8 cellular contexts compared by ENCODE assay signal in genomic region chr18:7116001-7116831, GRCh38. TPM values are rescaled to one million over a fixed set of nuclear protein-coding genes. Genes with fewer than 3 reads are reported as not detected.
A peak's percentile ranks its signal among the peaks of the same experiment; 100 is the strongest.
DNase-seq lines count a peak whose midpoint lies in the region; ATAC-seq and TF ChIP-seq lines count a peak whose summit lies in the region.

No MANE protein-coding gene starts in this region.

- peak; percentile 42 for ATAC-seq in IMR-90 (ENCODE audit: low read depth)
- no peak for ATAC-seq in naive B cell (ENCODE audit: low read depth in 2 of 2)
- ATAC-seq in HG03460 (IDR thresholded peaks at IDR 0.05; ENCODE audit: unreplicated experiment) = no peak

- peak overlapping the region; percentile 51 for H2AFZ ChIP-seq in IMR-90 (replicated peaks; ENCODE audit: low read length, poor library complexity)

- no peak overlapping the region for H4K5ac ChIP-seq in IMR-90 (ENCODE audit: low read depth, low read length)

- no peak overlapping the region for H4K91ac ChIP-seq in IMR-90 (ENCODE audit: insufficient read depth, low read depth, low read length)

- POLR2A ChIA-PET in AG04450 (lab: Yijun Ruan, JAX) (no interaction called here), IMR-90 (lab: Charles Lee; ENCODE audit: unreplicated experiment) (interaction anchor here (0.8 kb wide), 1 partner anchor 58 kb away, joined by 3 read pairs; no protein-coding TSS in a partner anchor)

- peaks cover 0 to 14% (median 9%) of the 10 kb centered on the region in 7 donors for H3K9me3 Mint-ChIP-seq in naive B cell

- H3K9me3 ChIP-seq in AG04450 (ENCODE audit: control insufficient read depth, insufficient read depth, low read length) (no peaks in the 10 kb centered on the region; the same call in 1 of the 2 replicates), IMR-90 (ENCODE audit: control insufficient read depth, insufficient read depth, low read length) (no peaks in the 10 kb centered on the region), duodenal mucosa (ENCODE audit: control insufficient read depth in 1 of 2, low read length in 2 of 2) (no peaks in the 10 kb centered on the region)

- no peak overlapping the region for H2BK20ac ChIP-seq in IMR-90 (ENCODE audit: low read depth, low read length)

- H3K79me1 ChIP-seq in IMR-90 (ENCODE audit: low read depth in 1 of 2, low read length in 2 of 2) = no peaks in the 10 kb centered on the region; a peak in 2 of 4 replicates

- H3K4me3 ChIP-seq in AG04450 (ENCODE audit: low read depth, low read length) = peak overlapping the region; percentile 66
- H3K4me3 ChIP-seq in IMR-90 (ENCODE audit: insufficient read depth, low read depth, low read length) = peak overlapping the region; percentile 65
- H3K4me3 ChIP-seq in duodenal mucosa (ENCODE audit: low read depth in 1 of 2, low read length in 2 of 2) = peak overlapping the region; percentile 28 to 38

- H2BK120ac ChIP-seq in IMR-90 (ENCODE audit: low read depth, low read length) = no peak overlapping the region

- H2BK15ac ChIP-seq in IMR-90 (ENCODE audit: low read depth, low read length) = no peak overlapping the region

- H3K18ac ChIP-seq in IMR-90 (ENCODE audit: low read depth, low read length) = no peak overlapping the region

- H3K4me1 ChIP-seq in IMR-90 (ENCODE audit: control insufficient read depth, insufficient read depth, low read length) = 0 out of 2 replicates have a peak, but pooled peaks cover 2% of the 10 kb centered on the region
- peaks cover 0 to 6% of the 10 kb centered on the region in 2 donors for H3K4me1 ChIP-seq in duodenal mucosa (ENCODE audit: control insufficient read depth in 1 of 2, insufficient read depth in 2 of 2, low read length in 2 of 2)

- H3K27ac ChIP-seq in AG04450 (ENCODE audit: low read depth, low read length) (no peak overlapping the region), IMR-90 (ENCODE audit: insufficient read depth, low read length) (no peak overlapping the region), duodenal mucosa (ENCODE audit: low read depth, low read length) (no peak overlapping the region)

- 6% methylated on average over 3 of the region's 25 CpGs; no CpG with 5 or more reads in 1 of the 2 experiments for WGBS in IMR-90 (ENCODE audit: extremely low coverage in 2 of 2, insufficient read length in 1 of 2), 2 experiments

- H2AK9ac ChIP-seq in IMR-90 (replicated peaks; ENCODE audit: low read depth, low read length, poor library complexity) = no peak overlapping the region

- no peak overlapping the region for H2AK5ac ChIP-seq in IMR-90 (ENCODE audit: low read depth, low read length)

- H3K4me3 Mint-ChIP-seq in naive B cell = peak overlapping the region in 6 of 8 donors; percentile 1 to 81 (median 46)

- no peak overlapping the region for H3K14ac ChIP-seq in IMR-90 (replicated peaks; ENCODE audit: low read depth, low read length)

- H3K36me3 ChIP-seq in IMR-90 (ENCODE audit: control insufficient read depth, insufficient read depth, low read length) = no peaks in the 10 kb centered on the region
- H3K36me3 ChIP-seq in duodenal mucosa (ENCODE audit: control insufficient read depth in 1 of 2, insufficient read depth in 2 of 2, low read length in 2 of 2) = no peaks in the 10 kb centered on the region

- H3K27ac Mint-ChIP-seq in naive B cell = no peak overlapping the region

- in situ Hi-C loops in IMR-90 (cut with MboI; ENCODE audit: low sequenced_read_pairs) = no loop called here

- TF ChIP-seq RAD21 in IMR-90 (IDR thresholded peaks at IDR 0.05; ENCODE audit: low read length) = no peak

- peaks cover 9 to 18% of the 10 kb centered on the region in 2 donors for H3K36me3 Mint-ChIP-seq in naive B cell

- H3K9me1 ChIP-seq in IMR-90 (ENCODE audit: insufficient read depth, low read length) = no peaks in the 10 kb centered on the region

- H4K20me1 ChIP-seq in IMR-90 (ENCODE audit: insufficient read depth, low read length) = no peaks in the 10 kb centered on the region

- peak overlapping the region; percentile 18 for H3K23ac ChIP-seq in IMR-90 (ENCODE audit: low read depth, low read length)

- intact Hi-C loops in IMR-90 (cut with micrococcal nuclease) = loop anchor here (1.0 to 2.0 kb wide), 2 partner anchors 61 to 78 kb away; no protein-coding TSS in a partner anchor

- H3K27me3 ChIP-seq in AG04450 (ENCODE audit: control insufficient read depth, insufficient read depth, low read length) (peaks cover 10% of the 10 kb centered on the region), IMR-90 (ENCODE audit: control insufficient read depth, insufficient read depth, low read length) (peaks cover 3% of the 10 kb centered on the region; the same call in 1 of the 2 replicates), duodenal mucosa (ENCODE audit: control insufficient read depth in 1 of 2, insufficient read depth in 2 of 2, low read length in 2 of 2) (peaks cover 22 to 25% of the 10 kb centered on the region in 2 donors)

- H3K4ac ChIP-seq in IMR-90 (ENCODE audit: low read depth, low read length) = 0 out of 2 replicates have a peak overlapping the region, but pooled peaks have one; percentile 9

- peak overlapping the region; percentile 94 for H3K4me2 ChIP-seq in IMR-90 (ENCODE audit: low read depth, low read length)

- H3K56ac ChIP-seq in IMR-90 (ENCODE audit: extremely low read depth, insufficient read depth, low read length) = no peak overlapping the region

- H3K4me1 Mint-ChIP-seq in naive B cell = peaks cover 8 to 15% (median 10%) of the 10 kb centered on the region in 3 donors

- H3K9ac ChIP-seq in IMR-90 (ENCODE audit: low read depth, low read length) (peak overlapping the region; percentile 57), duodenal mucosa (ENCODE audit: low read depth in 1 of 2, low read length in 2 of 2) (no peak overlapping the region)

- CTCF ChIA-PET in AG04450 (lab: Charles Lee) = interaction anchor here (0.7 to 1.4 kb wide), 3 partner anchors 31 to 77 kb away, joined by 3 to 4 read pairs (median 3); no protein-coding TSS in a partner anchor
- CTCF ChIA-PET in IMR-90 (lab: Yijun Ruan, JAX) = interaction anchor here (0.6 kb wide), 2 partner anchors 9 to 14 kb away, joined by 3 read pairs; no protein-coding TSS in a partner anchor

- no TSS peak for BruUV-seq in IMR-90 (replicated peaks; lab: Mats Ljungman, UMichigan)

- H3K27me3 Mint-ChIP-seq in naive B cell = peaks cover 25 to 50% (median 44%) of the 10 kb centered on the region in 3 donors

- no peak overlapping the region for H2BK5ac ChIP-seq in IMR-90 (ENCODE audit: low read depth, low read length, poor library complexity, severe bottlenecking)

- H4K8ac ChIP-seq in IMR-90 (ENCODE audit: low read depth in 2 of 2, low read length in 2 of 2) = no peak overlapping the region

- TF ChIP-seq POLR2A in IMR-90 (IDR thresholded peaks at IDR 0.05; ENCODE audit: low read depth, low read length) = no peak

- DNase-seq in AG04450 (ENCODE audit: low read depth, low spot score) = no peak
- DNase-seq in IMR-90 = peak; percentile 38
- DNase-seq in naive B cell = no peak
- DNase-seq in stimulated activated CD4-positive, alpha-beta T cell treated with anti-CD3 and anti-CD28 coated beads, Interleukin-12 subunit alpha, Interleukin-12 subunit beta, amount 100 ng/mL, for 4 hours = no peak
- no peak for DNase-seq in GM10266 (ENCODE audit: extremely low spot score)
- no peak for DNase-seq in middle frontal gyrus (ENCODE audit: extremely low spot score, low spot score)

- dilution Hi-C loops in IMR-90 (cut with HindIII; ENCODE audit: low sequenced_read_pairs, unreplicated experiment) = no loop called here

- TF ChIP-seq CTCF in AG04450 (IDR thresholded peaks at IDR 0.05; ENCODE audit: low read depth, low read length) (no peak), IMR-90 (conservative IDR thresholded peaks at IDR 0.05; ENCODE audit: low read depth, low read length) (no peak), GM10266 (IDR thresholded peaks at IDR 0.05; ENCODE audit: control insufficient read depth, insufficient read depth, low read depth, missing control alignments) (no peak)

TF ChIP-seq in IMR-90, 13 proteins besides CTCF, POLR2A, EP300 and RAD21 (continues in another document):
- TF ChIP-seq ELK1 (IDR thresholded peaks at IDR 0.05; ENCODE audit: borderline replicate concordance, low read depth, low read length) (no peak), MAFK (IDR thresholded peaks at IDR 0.05; ENCODE audit: low read depth, low read length) (no peak), RCOR1 (IDR thresholded peaks at IDR 0.05; ENCODE audit: insufficient replicate concordance, low read length) (no peak), SMC3 (IDR thresholded peaks at IDR 0.05; ENCODE audit: low read depth, low read length) (no peak), BHLHE40 (IDR thresholded peaks at IDR 0.05; ENCODE audit: low read depth, low read length) (no peak), CEBPB (IDR thresholded peaks at IDR 0.05; ENCODE audit: low read depth, low read length) (no peak), FOS (IDR thresholded peaks at IDR 0.05; ENCODE audit: low read depth, low read length) (no peak), NFE2L2 (IDR thresholded peaks at IDR 0.05; ENCODE audit: low read depth, low read length) (no peak), RFX5 (IDR thresholded peaks at IDR 0.05; ENCODE audit: low read depth, low read length) (no peak), CHD1 (IDR thresholded peaks at IDR 0.05; ENCODE audit: low read depth, low read length) (no peak), USF2 (IDR thresholded peaks at IDR 0.05; ENCODE audit: low read depth, low read length) (no peak), MXI1 (IDR thresholded peaks at IDR 0.05; ENCODE audit: borderline replicate concordance, low read depth, low read length) (no peak)

RNA-seq across cellular contexts. Expression of gene LAMA1, which starts 1.4 kb away (rescaled TPM):
- polyA plus RNA-seq in AG04450 (2011; rRNA removed) = 25.2 and 26.0 TPM in 2 replicates
- polyA minus RNA-seq in AG04450 (2011; rRNA and poly(A)+ RNA removed) = 28.3 and 30.6 TPM in 2 replicates
- 10.9 and 11.4 TPM in 2 replicates for total RNA-seq in IMR-90 (2012; rRNA removed)
- 13.3 and 15.5 TPM in 2 replicates for polyA plus RNA-seq in IMR-90 (2012; rRNA removed)
- polyA plus RNA-seq in IMR-90 (2012; cell fraction: cytosol; rRNA removed) = 8.9 and 10.5 TPM in 2 replicates
- 16.0 and 21.1 TPM in 2 replicates for polyA plus RNA-seq in IMR-90 (2012; cell fraction: nucleus; rRNA removed; ENCODE audit: low replicate concordance)
- not detected for polyA plus RNA-seq in naive B cell (ENCODE audit: low read depth in 6 of 6)

Comparison
In these comparisons a context has a peak if more than half of its experiments do, and no peak if none do; other contexts are left out.
1. RNA of gene LAMA1, which starts 1.4 kb away (polyA plus RNA-seq): 25.2 to 26.0 TPM in AG04450 and 8.9 to 21.1 TPM in IMR-90; not detected in naive B cell; every median in the first group is over 4 times any median in the second.
2. Peak in every context shown above with its lines, with median percentiles within 50 percentile points of each other: H3K4me3 ChIP-seq.